In the genomic region with DNA sequence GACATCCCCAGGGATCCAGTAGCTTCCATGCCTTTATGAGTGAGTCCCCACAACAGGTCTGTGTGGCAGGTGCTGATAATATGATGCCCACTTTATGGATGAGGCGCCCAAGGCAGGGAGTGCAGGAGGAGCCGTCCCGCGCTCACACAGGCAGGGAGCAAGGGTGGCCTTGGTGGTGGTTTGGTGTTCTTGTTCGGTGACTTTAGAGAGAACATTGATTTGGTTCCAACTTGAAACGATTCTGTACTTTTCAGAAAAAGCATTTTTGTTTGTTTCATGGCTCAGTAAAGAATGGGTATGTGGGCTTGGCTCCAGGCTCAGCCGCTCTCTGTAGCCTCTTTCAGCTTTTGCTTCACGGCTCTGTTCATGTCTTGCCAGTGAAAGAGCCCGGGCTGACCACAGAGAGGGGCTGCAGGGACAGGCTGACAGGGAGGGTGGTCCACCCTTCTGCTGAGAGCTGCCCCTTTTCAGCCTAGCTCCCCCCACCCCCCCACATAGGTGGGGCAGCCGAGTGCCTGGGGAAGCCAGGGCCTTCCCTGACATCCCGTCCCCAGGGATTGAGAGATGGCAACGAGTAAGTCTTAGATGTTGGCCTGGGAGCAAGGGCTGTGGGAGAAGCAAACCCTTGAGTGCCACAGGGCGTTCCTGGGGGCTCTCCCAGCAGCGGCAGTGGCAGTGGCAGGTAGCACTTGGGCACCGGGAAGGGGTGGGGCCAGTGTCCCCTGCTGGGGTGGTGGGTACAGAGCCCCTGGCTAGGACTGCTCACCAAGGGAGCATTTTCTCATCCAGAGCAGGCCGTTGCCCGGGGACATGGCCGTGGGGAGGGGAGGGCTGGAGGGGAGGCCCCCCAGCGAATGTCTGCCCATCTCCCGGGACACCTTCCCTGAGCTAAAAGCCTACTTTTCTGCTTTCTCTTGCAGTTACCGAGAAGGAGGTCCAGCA, we compare ENCODE assay signal across 16 cellular contexts. TPM values are rescaled to one million over a fixed set of nuclear protein-coding genes. Genes with fewer than 3 reads are reported as not detected.
DNase-seq lines count a peak whose midpoint lies in the region; ATAC-seq and TF ChIP-seq lines count a peak whose summit lies in the region.
"Had no signal": no experiment of that assay in that cellular context is flagged by ENCODE, and none has a peak within 500 bp of the region (broad histone marks: within the 10 kb centered on the region; RNA-seq: fewer than 3 reads in every experiment).

No MANE protein-coding gene starts in this region.

- H3K4me3 ChIP-seq in cardiac muscle cell, result no peak overlapping the region
- no peak overlapping the region for H3K4me3 ChIP-seq in left ventricle myocardium inferior
- H3K4me3 ChIP-seq in esophagus (ENCODE audit: low read depth in 1 of 2, low read length in 2 of 2), result no peak overlapping the region
- H3K4me3 ChIP-seq in parathyroid adenoma (ENCODE audit: low read depth, low read length), result no peak overlapping the region
- no peak overlapping the region for H3K4me3 ChIP-seq in naive thymus-derived CD4-positive, alpha-beta T cell (ENCODE audit: low read length)

- no peaks in the 10 kb centered on the region for H3K27me3 Mint-ChIP-seq in naive thymus-derived CD4-positive, alpha-beta T cell
- H3K27me3 Mint-ChIP-seq: central memory CD8-positive, alpha-beta T cell had no signal

- in situ Hi-C loops in G401 (cut with HindIII; ENCODE audit: low sequenced_read_pairs), result no loop called here

- H3K79me2 ChIP-seq in parathyroid adenoma, result no peaks in the 10 kb centered on the region

- H3K9me3 Mint-ChIP-seq in naive thymus-derived CD4-positive, alpha-beta T cell, result no peaks in the 10 kb centered on the region
- H3K9me3 Mint-ChIP-seq: central memory CD8-positive, alpha-beta T cell had no signal

- H3K4me1 Mint-ChIP-seq in naive thymus-derived CD4-positive, alpha-beta T cell, result no peaks in the 10 kb centered on the region
- H3K4me1 Mint-ChIP-seq: central memory CD8-positive, alpha-beta T cell had no signal

- H3K27ac ChIP-seq in cardiac muscle cell (peak overlapping the region; percentile 44), left ventricle myocardium inferior (replicated peaks) (no peak overlapping the region), esophagus (ENCODE audit: low read depth in 2 of 2, low read length in 1 of 2) (peak overlapping the region; percentile 89 to 93), parathyroid adenoma (no peak overlapping the region)
- H3K27ac ChIP-seq in naive thymus-derived CD4-positive, alpha-beta T cell (ENCODE audit: low read depth, low read length), result no peak overlapping the region

- POLR2A ChIA-PET in naive thymus-derived CD4-positive, alpha-beta T cell (lab: Charles Lee), result no interaction called here

- H3K36me3 Mint-ChIP-seq in naive thymus-derived CD4-positive, alpha-beta T cell, result no peaks in the 10 kb centered on the region

- H3K9ac ChIP-seq in parathyroid adenoma, result no peak overlapping the region
- H3K9ac ChIP-seq: SK-N-SH had no signal

- intact Hi-C loops in left ventricle myocardium inferior (cut with micrococcal nuclease), result no loop called here
- intact Hi-C loops in naive thymus-derived CD4-positive, alpha-beta T cell (cut with micrococcal nuclease), result no loop called here

- no peak for TF ChIP-seq CTCF in cardiac muscle cell (IDR thresholded peaks at IDR 0.05; ENCODE audit: low read depth, low read length)
- TF ChIP-seq CTCF in left ventricle myocardium inferior (IDR thresholded peaks at IDR 0.05; ENCODE audit: borderline replicate concordance), result no peak
- no peak for TF ChIP-seq CTCF in parathyroid adenoma (IDR thresholded peaks at IDR 0.05)

- H3K9me3 ChIP-seq in cardiac muscle cell (ENCODE audit: low read depth), result no peaks in the 10 kb centered on the region
- no peaks in the 10 kb centered on the region for H3K9me3 ChIP-seq in left ventricle myocardium inferior (replicated peaks)
- H3K9me3 ChIP-seq in esophagus (ENCODE audit: control insufficient read depth in 2 of 2, insufficient read depth in 1 of 2, low read depth in 1 of 2, low read length in 1 of 2), result no peaks in the 10 kb centered on the region
- H3K9me3 ChIP-seq in parathyroid adenoma (ENCODE audit: control insufficient read depth, low read length), result no peaks in the 10 kb centered on the region
- H3K9me3 ChIP-seq in naive thymus-derived CD4-positive, alpha-beta T cell (ENCODE audit: control insufficient read depth in 2 of 3, low read length in 3 of 3), result no peaks in the 10 kb centered on the region
- H3K9me3 ChIP-seq: SK-N-SH had no signal

- H3K27ac Mint-ChIP-seq in naive thymus-derived CD4-positive, alpha-beta T cell, result peak overlapping the region in 1 of 9 donors; percentile 36

- no peak for DNase-seq in cardiac muscle cell (ENCODE audit: low read depth in 1 of 2, low spot score in 1 of 2)
- no peak for DNase-seq in left ventricle myocardium inferior
- DNase-seq in naive thymus-derived CD4-positive, alpha-beta T cell, result no peak
- DNase-seq in G401 (ENCODE audit: low spot score), result no peak
- DNase-seq: left cardiac atrium; NCI-H187 treated with DMSO at 0.1 percent for 48 hours; NK-92 treated with Interleukin-12 subunit alpha and Interleukin-12 subunit beta, amount 100 ng/mL, for 24 hours; occipital lobe; stimulated activated CD4-positive, alpha-beta T cell treated with anti-CD3 and anti-CD28 coated beads, Interleukin-1b, Interleukin-23, amount 100 ng/mL, for 48 hours; stimulated activated naive CD4-positive, alpha-beta T cell treated with Interleukin-2 at 50 U/mL for 16 hours had no signal

- WGBS in esophagus, 2 donors, result 36 to 49% methylated on average over 20 to 21 of the region's 21 CpGs

- no peak overlapping the region for H3K4me3 Mint-ChIP-seq in naive thymus-derived CD4-positive, alpha-beta T cell
- H3K4me3 Mint-ChIP-seq: central memory CD8-positive, alpha-beta T cell had no signal

- no peak for ATAC-seq in HG03095 (IDR thresholded peaks at IDR 0.05; ENCODE audit: unreplicated experiment)
- ATAC-seq in HG02938 (IDR thresholded peaks at IDR 0.05; ENCODE audit: unreplicated experiment), result no peak
- no peak for ATAC-seq in naive thymus-derived CD4-positive, alpha-beta T cell

- H3K36me3 ChIP-seq in cardiac muscle cell (no peaks in the 10 kb centered on the region), left ventricle myocardium inferior (no peaks in the 10 kb centered on the region), esophagus (ENCODE audit: control insufficient read depth in 2 of 2, insufficient read depth in 2 of 2, low read length in 1 of 2) (no peaks in the 10 kb centered on the region), parathyroid adenoma (ENCODE audit: control insufficient read depth, insufficient read depth, low read length) (no peaks in the 10 kb centered on the region)
- no peaks in the 10 kb centered on the region for H3K36me3 ChIP-seq in naive thymus-derived CD4-positive, alpha-beta T cell (ENCODE audit: control insufficient read depth in 2 of 3, insufficient read depth in 3 of 3, low read length in 3 of 3)

- H3K4me1 ChIP-seq in cardiac muscle cell (ENCODE audit: low read depth) (peaks cover 34% of the 10 kb centered on the region), left ventricle myocardium inferior (peaks cover 25% of the 10 kb centered on the region), esophagus (ENCODE audit: control insufficient read depth in 2 of 2, insufficient read depth in 2 of 2, low read length in 1 of 2) (peaks cover 7 to 27% of the 10 kb centered on the region in 2 donors), parathyroid adenoma (no peaks in the 10 kb centered on the region)
- H3K4me1 ChIP-seq in naive thymus-derived CD4-positive, alpha-beta T cell (ENCODE audit: control insufficient read depth in 2 of 2, insufficient read depth in 2 of 2, low read length in 2 of 2), result no peaks in the 10 kb centered on the region

- peak overlapping the region; percentile 42 for H3K4me2 ChIP-seq in parathyroid adenoma (ENCODE audit: low read length)
- H3K4me2 ChIP-seq: SK-N-SH had no signal

- CTCF ChIA-PET in naive thymus-derived CD4-positive, alpha-beta T cell (lab: Charles Lee), result no interaction called here

- H2AFZ ChIP-seq in parathyroid adenoma, result no peak overlapping the region

- H3K27me3 ChIP-seq in cardiac muscle cell (no peaks in the 10 kb centered on the region), left ventricle myocardium inferior (ENCODE audit: low read depth) (no peaks in the 10 kb centered on the region), esophagus (ENCODE audit: control insufficient read depth in 1 of 2, insufficient read depth in 2 of 2, low read length in 2 of 2) (no peaks in the 10 kb centered on the region), parathyroid adenoma (ENCODE audit: control insufficient read depth, insufficient read depth, low read length) (no peaks in the 10 kb centered on the region)
- no peaks in the 10 kb centered on the region for H3K27me3 ChIP-seq in naive thymus-derived CD4-positive, alpha-beta T cell (ENCODE audit: control insufficient read depth in 2 of 2, insufficient read depth in 2 of 2, low read length in 2 of 2)

RNA-seq across cellular contexts. Expression of a gene that starts 28.1 kb away (rescaled TPM):
- total RNA-seq in cardiac muscle cell (55.6 and 55.7 TPM in 2 replicates), left ventricle myocardium inferior (6.1 TPM)
- polyA plus RNA-seq in cardiac muscle cell (48.3 and 55.4 TPM in 2 replicates), esophagus (10 to 100 TPM; 12.8 to 16.4 TPM)
- under 1 TPM in 3 of 5 experiments, not detected in 2; 0.14 to 0.85 (median 0.22) TPM for total RNA-seq in naive thymus-derived CD4-positive, alpha-beta T cell
- polyA plus RNA-seq in naive thymus-derived CD4-positive, alpha-beta T cell, result not detected
- 36.4 and 44.9 TPM in 2 replicates for total RNA-seq in G401 (2014; rRNA removed; shearing (Covaris generic))

Comparison
In these comparisons a context has a peak if more than half of its experiments do, and no peak if none do; other contexts are left out.
1. H3K27ac ChIP-seq: peak in cardiac muscle cell (single experiment) and esophagus (2 of 2); none in left ventricle myocardium inferior (single experiment), parathyroid adenoma (single experiment) and naive thymus-derived CD4-positive, alpha-beta T cell (single experiment).